Comparison of ENCODE assay signal across 9 cellular contexts in genomic region chr9:38160613-38161215, GRCh38.
DNase-seq lines count a peak whose midpoint lies in the region; ATAC-seq, FAIRE-seq and TF ChIP-seq lines count a peak whose summit lies in the region.
"Had no signal": no experiment of that assay in that cellular context is flagged by ENCODE, and none has a peak within 500 bp of the region (broad histone marks: within the 10 kb centered on the region; RNA-seq: fewer than 3 reads in every experiment).

No MANE protein-coding gene starts in this region.

- DNase-seq in CD4-positive, CD25-positive, alpha-beta regulatory T cell = peak; percentile 14 to 56 (median 31)
- DNase-seq in HCEC 1CT (peak; percentile 35), PC-9 (peak in 1 of 2 experiments; percentile 37), frontal cortex (ENCODE audit: low spot score in 2 of 2) (peak; percentile 12 to 22), posterior vena cava (ENCODE audit: low spot score) (peak; percentile 83)
- DNase-seq in activated T-helper 1 cell treated with anti-CD3 and anti-CD28 coated beads, Interleukin-12 subunit alpha, Interleukin-12 subunit beta, Interleukin-2, Interleukin-4 antibody, amounts not matched to agents 30 ng/mL and 10 ng/mL and 1 ng/mL, durations not matched to agents 14 hours and 24 hours and 36 hours (ENCODE audit: low spot score) = peak; percentile 30

- H2AFZ ChIP-seq in PC-9 = no peak overlapping the region

- ATAC-seq in CD4-positive, CD25-positive, alpha-beta regulatory T cell (ENCODE audit: low read depth in 2 of 2) = no peak
- ATAC-seq in HG03354 (IDR thresholded peaks at IDR 0.05; ENCODE audit: poor library complexity, severe bottlenecking, unreplicated experiment) = no peak
- ATAC-seq in HG02571 (IDR thresholded peaks at IDR 0.05; ENCODE audit: unreplicated experiment) = no peak

- H3K4me2 ChIP-seq in PC-9 = no peak overlapping the region

- peak; percentile 81 for TF ChIP-seq CTCF in PC-9 (conservative IDR thresholded peaks at IDR 0.05)

- H3K36me3 ChIP-seq in CD4-positive, CD25-positive, alpha-beta regulatory T cell (ENCODE audit: control insufficient read depth, insufficient read depth, low read length) = no peaks in the 10 kb centered on the region
- no peaks in the 10 kb centered on the region for H3K36me3 ChIP-seq in PC-9 (ENCODE audit: low read depth)

- H3K4me3 ChIP-seq in CD4-positive, CD25-positive, alpha-beta regulatory T cell (ENCODE audit: low read depth, low read length) = no peak overlapping the region
- H3K4me3 ChIP-seq in PC-9 = no peak overlapping the region

- no peak overlapping the region for H3K27ac ChIP-seq in CD4-positive, CD25-positive, alpha-beta regulatory T cell (ENCODE audit: insufficient read depth, low read length, poor library complexity, severe bottlenecking)
- no peak overlapping the region for H3K27ac ChIP-seq in PC-9

- H3K27me3 ChIP-seq in CD4-positive, CD25-positive, alpha-beta regulatory T cell (ENCODE audit: control insufficient read depth, insufficient read depth, low read length) = no peaks in the 10 kb centered on the region
- H3K27me3 ChIP-seq in PC-9 (ENCODE audit: insufficient read depth, low read depth) = no peaks in the 10 kb centered on the region

- H3K27me3 Mint-ChIP-seq in CD4-positive, CD25-positive, alpha-beta regulatory T cell = no peaks in the 10 kb centered on the region
- no peaks in the 10 kb centered on the region for H3K27me3 Mint-ChIP-seq in activated T-helper 1 cell treated with anti-CD3 and anti-CD28 coated beads, Interleukin-12 subunit alpha, Interleukin-12 subunit beta, Interleukin-2, Interleukin-4 antibody, amounts not matched to agents 30 ng/mL and 10 ng/mL and 1 ng/mL, durations not matched to agents 14 hours and 24 hours and 36 hours (ENCODE audit: insufficient read depth)

- no peaks in the 10 kb centered on the region for H4K20me1 ChIP-seq in PC-9 (ENCODE audit: insufficient read depth)

- no peaks in the 10 kb centered on the region for H3K9me3 Mint-ChIP-seq in CD4-positive, CD25-positive, alpha-beta regulatory T cell
- H3K9me3 Mint-ChIP-seq in activated T-helper 1 cell treated with anti-CD3 and anti-CD28 coated beads, Interleukin-12 subunit alpha, Interleukin-12 subunit beta, Interleukin-2, Interleukin-4 antibody, amounts not matched to agents 30 ng/mL and 10 ng/mL and 1 ng/mL, durations not matched to agents 14 hours and 24 hours and 36 hours = no peaks in the 10 kb centered on the region
- H3K9me3 Mint-ChIP-seq: IgD-negative memory B cell had no signal

- no peak for FAIRE-seq in frontal cortex (lab: Jason Lieb, UNC)

- H3K4me1 ChIP-seq in CD4-positive, CD25-positive, alpha-beta regulatory T cell (ENCODE audit: control insufficient read depth, insufficient read depth, low read length, poor library complexity, severe bottlenecking) = no peaks in the 10 kb centered on the region
- no peaks in the 10 kb centered on the region for H3K4me1 ChIP-seq in PC-9 (replicated peaks; ENCODE audit: insufficient read depth)

- POLR2A ChIA-PET in PC-9 (lab: Charles Lee; ENCODE audit: unreplicated experiment) = no interaction called here

- H3K36me3 Mint-ChIP-seq in CD4-positive, CD25-positive, alpha-beta regulatory T cell = no peaks in the 10 kb centered on the region
- H3K36me3 Mint-ChIP-seq in activated T-helper 1 cell treated with anti-CD3 and anti-CD28 coated beads, Interleukin-12 subunit alpha, Interleukin-12 subunit beta, Interleukin-2, Interleukin-4 antibody, amounts not matched to agents 30 ng/mL and 10 ng/mL and 1 ng/mL, durations not matched to agents 14 hours and 24 hours and 36 hours (ENCODE audit: low read depth) = no peaks in the 10 kb centered on the region
- H3K36me3 Mint-ChIP-seq: IgD-negative memory B cell had no signal

- no peaks in the 10 kb centered on the region for H3K9me2 ChIP-seq in PC-9 (ENCODE audit: insufficient read depth)

- CTCF ChIA-PET in PC-9 (lab: Charles Lee) = interaction anchor here (1.2 kb wide), 1 partner anchor 13 kb away, joined by 5 read pairs; no protein-coding TSS in a partner anchor

- no peaks in the 10 kb centered on the region for H3F3A ChIP-seq in PC-9 (ENCODE audit: insufficient read depth, low read depth)

- BruUV-seq in PC-9 (replicated peaks; lab: Mats Ljungman, UMichigan) = no TSS peak

- no peaks in the 10 kb centered on the region for H3K79me2 ChIP-seq in PC-9 (ENCODE audit: low read depth)

- H3K4me3 Mint-ChIP-seq in CD4-positive, CD25-positive, alpha-beta regulatory T cell = no peak overlapping the region
- H3K4me3 Mint-ChIP-seq in activated T-helper 1 cell treated with anti-CD3 and anti-CD28 coated beads, Interleukin-12 subunit alpha, Interleukin-12 subunit beta, Interleukin-2, Interleukin-4 antibody, amounts not matched to agents 30 ng/mL and 10 ng/mL and 1 ng/mL, durations not matched to agents 14 hours and 24 hours and 36 hours = no peak overlapping the region
- H3K4me3 Mint-ChIP-seq: IgD-negative memory B cell had no signal

- no peaks in the 10 kb centered on the region for H3K9me3 ChIP-seq in CD4-positive, CD25-positive, alpha-beta regulatory T cell (ENCODE audit: control insufficient read depth in 2 of 2, low read length in 2 of 2)
- no peaks in the 10 kb centered on the region for H3K9me3 ChIP-seq in PC-9 (ENCODE audit: insufficient read depth, low read depth)

- H3K4me1 Mint-ChIP-seq in CD4-positive, CD25-positive, alpha-beta regulatory T cell = peaks cover 0 to 2% (median 0%) of the 10 kb centered on the region in 4 donors
- H3K4me1 Mint-ChIP-seq in activated T-helper 1 cell treated with anti-CD3 and anti-CD28 coated beads, Interleukin-12 subunit alpha, Interleukin-12 subunit beta, Interleukin-2, Interleukin-4 antibody, amounts not matched to agents 30 ng/mL and 10 ng/mL and 1 ng/mL, durations not matched to agents 14 hours and 24 hours and 36 hours (ENCODE audit: low read depth) = no peaks in the 10 kb centered on the region

- H3K27ac Mint-ChIP-seq in CD4-positive, CD25-positive, alpha-beta regulatory T cell = no peak overlapping the region
- H3K27ac Mint-ChIP-seq in activated T-helper 1 cell treated with anti-CD3 and anti-CD28 coated beads, Interleukin-12 subunit alpha, Interleukin-12 subunit beta, Interleukin-2, Interleukin-4 antibody, amounts not matched to agents 30 ng/mL and 10 ng/mL and 1 ng/mL, durations not matched to agents 14 hours and 24 hours and 36 hours = no peak overlapping the region
- H3K27ac Mint-ChIP-seq: IgD-negative memory B cell had no signal

- intact Hi-C loops in PC-9 (cut with micrococcal nuclease; ENCODE audit: unreplicated experiment) (loop anchor here (2.0 to 5.0 kb wide), 2 partner anchors 72 to 258 kb away; partner anchors contain the start of gene SLC25A51), posterior vena cava (cut with DNase I) (no loop called here)
- intact Hi-C loops in activated T-helper 1 cell treated with anti-CD3 and anti-CD28 coated beads, Interleukin-12 subunit alpha, Interleukin-12 subunit beta, Interleukin-2, Interleukin-4 antibody, amounts not matched to agents 30 ng/mL and 10 ng/mL and 1 ng/mL, durations not matched to agents 14 hours and 24 hours and 36 hours (cut with micrococcal nuclease) = loop anchor here (1.0 kb wide), 2 partner anchors 72 to 247 kb away; no protein-coding TSS in a partner anchor

Comparison
In these comparisons a context has a peak if more than half of its experiments do, and no peak if none do; other contexts are left out.
1. intact Hi-C loops: an anchor here in PC-9 (2.0 to 5.0 kb wide) and activated T-helper 1 cell treated with anti-CD3 and anti-CD28 coated beads, Interleukin-12 subunit alpha, Interleukin-12 subunit beta, Interleukin-2, Interleukin-4 antibody, amounts not matched to agents 30 ng/mL and 10 ng/mL and 1 ng/mL, durations not matched to agents 14 hours and 24 hours and 36 hours (1.0 kb wide); none called in posterior vena cava.